In genomic region chr10:554182-554848, GRCh38 we compare ENCODE assay signal across 21 cellular contexts.
DNase-seq lines count a peak whose midpoint lies in the region; ATAC-seq and TF ChIP-seq lines count a peak whose summit lies in the region.
"Had no signal": no experiment of that assay in that cellular context is flagged by ENCODE, and none has a peak within 500 bp of the region (broad histone marks: within the 10 kb centered on the region; RNA-seq: fewer than 3 reads in every experiment).

No MANE protein-coding gene starts in this region.

- POLR2A ChIA-PET in naive thymus-derived CD8-positive, alpha-beta T cell (lab: Charles Lee), result no interaction called here

- ATAC-seq in GM21737 (IDR thresholded peaks at IDR 0.05; ENCODE audit: unreplicated experiment), result no peak
- no peak for ATAC-seq in naive thymus-derived CD8-positive, alpha-beta T cell
- ATAC-seq: effector memory CD8-positive, alpha-beta T cell; heart left ventricle; left colon; natural killer cell treated with Interleukin-12 subunit alpha and Interleukin-12 subunit beta and Interleukin-15 and Interleukin-18, amount 100 ng/mL, for 72 hours; Panc1; sciatic nerve; upper lobe of right lung had no signal

- TF ChIP-seq CTCF in HFF-Myc (IDR thresholded peaks at IDR 0.05; ENCODE audit: low read depth, low read length, missing control alignments) (no peak), fibroblast of the aortic adventitia (IDR thresholded peaks at IDR 0.05; ENCODE audit: insufficient read depth, low read length) (no peak)

- H3K27ac Mint-ChIP-seq in naive thymus-derived CD8-positive, alpha-beta T cell, result no peak overlapping the region
- H3K27ac Mint-ChIP-seq: activated CD4-positive, alpha-beta T cell treated with anti-CD3 and anti-CD28 coated beads, Interleukin-2, amount 10 ng/mL, durations not matched to agents 24 days and 14 days; activated naive CD8-positive, alpha-beta T cell; effector memory CD8-positive, alpha-beta T cell; natural killer cell treated with Interleukin-12 subunit alpha and Interleukin-12 subunit beta and Interleukin-15 and Interleukin-18, amount 100 ng/mL, for 72 hours had no signal

- H3K9me3 Mint-ChIP-seq in naive thymus-derived CD8-positive, alpha-beta T cell, result no peaks in the 10 kb centered on the region
- H3K9me3 Mint-ChIP-seq: activated CD4-positive, alpha-beta T cell treated with anti-CD3 and anti-CD28 coated beads, Interleukin-2, amount 10 ng/mL, durations not matched to agents 24 days and 14 days; effector memory CD8-positive, alpha-beta T cell; natural killer cell treated with Interleukin-12 subunit alpha and Interleukin-12 subunit beta and Interleukin-15 and Interleukin-18, amount 100 ng/mL, for 72 hours had no signal

- H3K36me3 ChIP-seq in adipocyte (ENCODE audit: control insufficient read depth, insufficient read depth, low read length, severe bottlenecking), result no peaks in the 10 kb centered on the region
- H3K36me3 ChIP-seq: esophagus squamous epithelium, heart left ventricle, ovary, upper lobe of right lung had no signal

- no peaks in the 10 kb centered on the region for H3K4me1 ChIP-seq in adipocyte (ENCODE audit: control insufficient read depth, insufficient read depth, low read length)

- peak; percentile 52 for DNase-seq in AG08396 (ENCODE audit: low spot score)
- peak; percentile 31 for DNase-seq in HFF-Myc (ENCODE audit: extremely low read depth, low read depth)
- peak; percentile 33 for DNase-seq in adipocyte (ENCODE audit: low read depth)
- peak; percentile 47 for DNase-seq in fibroblast of the aortic adventitia (ENCODE audit: low read depth)
- DNase-seq in hippocampal formation (lab: John Stamatoyannopoulos, UW), result no peak
- no peak for DNase-seq in naive thymus-derived CD8-positive, alpha-beta T cell
- DNase-seq in amygdala (lab: John Stamatoyannopoulos, UW), result no peak
- DNase-seq: activated CD4-positive, alpha-beta T cell treated with anti-CD3 and anti-CD28 coated beads, Interleukin-2, amount 10 ng/mL, durations not matched to agents 24 days and 14 days; Calu3; effector memory CD8-positive, alpha-beta T cell; esophagus squamous epithelium; heart left ventricle; left colon; NCI-H2081; upper lobe of right lung had no signal

- H3K4me3 ChIP-seq in HFF-Myc (replicated peaks; ENCODE audit: low read depth, low read length), result no peak overlapping the region
- H3K4me3 ChIP-seq in adipocyte (ENCODE audit: low read length), result no peak overlapping the region
- no peak overlapping the region for H3K4me3 ChIP-seq in fibroblast of the aortic adventitia (ENCODE audit: low read depth, low read length)
- H3K4me3 ChIP-seq: esophagus squamous epithelium, heart left ventricle, ovary, upper lobe of right lung had no signal

- no peaks in the 10 kb centered on the region for H3K9me3 ChIP-seq in adipocyte (ENCODE audit: control insufficient read depth, low read length)
- H3K9me3 ChIP-seq: esophagus squamous epithelium, heart left ventricle, ovary, upper lobe of right lung had no signal

- no peaks in the 10 kb centered on the region for H3K27me3 ChIP-seq in adipocyte (replicated peaks; ENCODE audit: control insufficient read depth, insufficient read depth, low read length)
- H3K27me3 ChIP-seq: esophagus squamous epithelium, heart left ventricle, ovary, upper lobe of right lung had no signal

- peaks cover 10 to 46% (median 25%) of the 10 kb centered on the region in 5 donors for H3K27me3 Mint-ChIP-seq in naive thymus-derived CD8-positive, alpha-beta T cell
- H3K27me3 Mint-ChIP-seq: activated CD4-positive, alpha-beta T cell treated with anti-CD3 and anti-CD28 coated beads, Interleukin-2, amount 10 ng/mL, durations not matched to agents 24 days and 14 days had no signal

- H3K4me1 Mint-ChIP-seq in naive thymus-derived CD8-positive, alpha-beta T cell, result peaks cover 0 to 12% (median 8%) of the 10 kb centered on the region in 4 donors
- H3K4me1 Mint-ChIP-seq: activated CD4-positive, alpha-beta T cell treated with anti-CD3 and anti-CD28 coated beads, Interleukin-2, amount 10 ng/mL, durations not matched to agents 24 days and 14 days had no signal

- no peaks in the 10 kb centered on the region for H3K36me3 Mint-ChIP-seq in naive thymus-derived CD8-positive, alpha-beta T cell
- H3K36me3 Mint-ChIP-seq: activated naive CD8-positive, alpha-beta T cell; natural killer cell treated with Interleukin-12 subunit alpha and Interleukin-12 subunit beta and Interleukin-15 and Interleukin-18, amount 100 ng/mL, for 72 hours had no signal

- no peak overlapping the region for H3K9ac ChIP-seq in adipocyte (ENCODE audit: low read length)

- H3K4me3 Mint-ChIP-seq in naive thymus-derived CD8-positive, alpha-beta T cell, result no peak overlapping the region
- H3K4me3 Mint-ChIP-seq: activated CD4-positive, alpha-beta T cell treated with anti-CD3 and anti-CD28 coated beads, Interleukin-2, amount 10 ng/mL, durations not matched to agents 24 days and 14 days; activated naive CD8-positive, alpha-beta T cell; effector memory CD8-positive, alpha-beta T cell; natural killer cell treated with Interleukin-12 subunit alpha and Interleukin-12 subunit beta and Interleukin-15 and Interleukin-18, amount 100 ng/mL, for 72 hours had no signal

Comparison
In these comparisons a context has a peak if more than half of its experiments do, and no peak if none do; other contexts are left out.
1. DNase-seq: peak in AG08396 (single experiment), HFF-Myc (single experiment), adipocyte (single experiment) and fibroblast of the aortic adventitia (single experiment); none in hippocampal formation (0 of 2), naive thymus-derived CD8-positive, alpha-beta T cell (0 of 10) and amygdala (0 of 56).